Comparison of ENCODE assay signal across 7 cellular contexts in the genomic region with DNA sequence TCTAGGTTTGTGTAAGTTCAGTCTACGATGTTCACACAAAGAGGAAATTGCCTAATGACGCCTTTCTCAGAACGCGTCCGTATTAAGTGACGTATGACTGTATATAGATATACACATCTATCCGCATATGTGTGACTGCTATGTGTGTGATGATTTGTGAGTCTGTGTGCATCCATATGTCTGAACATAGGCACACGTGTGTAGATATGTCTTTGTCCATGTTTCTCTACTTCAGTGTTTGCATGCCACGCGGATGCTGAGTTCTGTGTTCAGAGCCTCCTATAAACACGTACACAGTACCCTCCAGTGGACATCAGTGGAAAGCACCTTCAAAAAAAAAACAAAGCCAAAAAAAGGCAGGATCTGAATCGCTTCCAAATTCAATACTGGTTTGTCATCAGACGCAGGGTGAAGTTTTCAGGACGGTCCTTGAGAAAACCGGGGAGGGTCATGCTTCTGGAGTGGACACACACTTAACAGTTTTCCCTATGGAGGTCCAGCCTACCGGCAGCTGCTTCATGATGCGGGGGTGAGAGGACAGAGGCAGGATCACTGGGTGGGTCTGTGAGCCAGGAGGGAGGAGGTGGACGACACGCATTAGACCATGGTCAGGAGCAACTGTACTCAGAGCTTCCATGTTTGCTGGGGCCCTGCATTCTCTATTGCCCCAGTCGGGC. TPM values are rescaled to one million over a fixed set of nuclear protein-coding genes. Genes with fewer than 3 reads are reported as not detected.
DNase-seq lines count a peak whose midpoint lies in the region; ATAC-seq, FAIRE-seq and TF ChIP-seq lines count a peak whose summit lies in the region.

No MANE protein-coding gene starts in this region.

- ATAC-seq in T-cell (replicated peaks in 1 of 4) (peak in 3 of 4 experiments; percentile 36 to 83 (median 52)), GM21825 (IDR thresholded peaks at IDR 0.05; ENCODE audit: unreplicated experiment) (no peak)

- H3K4me1 Mint-ChIP-seq in T-cell (peaks cover 4 to 7% (median 5%) of the 10 kb centered on the region in 3 donors), endothelial cell (ENCODE audit: unreplicated experiment) (peaks cover 5% of the 10 kb centered on the region)

- POLR2A ChIA-PET in T-cell (lab: Charles Lee): no interaction called here

- H3K9me3 Mint-ChIP-seq in T-cell (no peaks in the 10 kb centered on the region), endothelial cell (ENCODE audit: unreplicated experiment) (no peaks in the 10 kb centered on the region)

- CTCF ChIA-PET in T-cell (lab: Charles Lee): interaction anchor here in 1 of 2 donors (0.9 kb wide), 1 partner anchor 450 kb away, joined by 3 read pairs; no protein-coding TSS in a partner anchor

- peak overlapping the region in 2 of 3 donors; percentile 42 for H3K4me3 Mint-ChIP-seq in T-cell
- no peak overlapping the region for H3K4me3 Mint-ChIP-seq in endothelial cell (ENCODE audit: unreplicated experiment)

- DNase-seq in H4 (ENCODE audit: low spot score): peak; percentile 76
- DNase-seq in NCI-H146 (lab: John Stamatoyannopoulos, UW): peak; percentile 86
- peak in 8 of 34 experiments; percentile 1 to 13 (median 5) for DNase-seq in T-cell
- DNase-seq in endothelial cell (ENCODE audit: low spot score): peak; percentile 26
- DNase-seq in middle frontal gyrus (ENCODE audit: extremely low spot score, low spot score): peak; percentile 61

- peaks cover 4 to 8% of the 10 kb centered on the region in 2 donors for H3K27me3 Mint-ChIP-seq in T-cell
- H3K27me3 Mint-ChIP-seq in endothelial cell (ENCODE audit: unreplicated experiment): peaks cover 2% of the 10 kb centered on the region

- peak; percentile 34 for TF ChIP-seq CTCF in endothelial cell (IDR thresholded peaks at IDR 0.05; ENCODE audit: unreplicated experiment)

- peak; percentile 17 for FAIRE-seq in G401.6 (lab: Jason Lieb, UNC)

- H3K27ac Mint-ChIP-seq in T-cell (no peak overlapping the region), endothelial cell (ENCODE audit: unreplicated experiment) (no peak overlapping the region)

- H3K36me3 Mint-ChIP-seq in T-cell (no peaks in the 10 kb centered on the region), endothelial cell (ENCODE audit: low read depth, unreplicated experiment) (no peaks in the 10 kb centered on the region)

RNA-seq across cellular contexts. Expression of gene ALDH1B1, which starts 29.5 kb away (rescaled TPM):
- 19.5 and 29.5 TPM in 2 replicates for total RNA-seq in H4 (2014; rRNA removed; shearing (Covaris generic))
- 1 to 10 TPM; 2.0 to 8.2 (median 5.2) TPM for total RNA-seq in T-cell
- total RNA-seq in endothelial cell (ENCODE audit: unreplicated experiment): 18.7 TPM
